9 cellular contexts compared by ENCODE assay signal in the genomic region with DNA sequence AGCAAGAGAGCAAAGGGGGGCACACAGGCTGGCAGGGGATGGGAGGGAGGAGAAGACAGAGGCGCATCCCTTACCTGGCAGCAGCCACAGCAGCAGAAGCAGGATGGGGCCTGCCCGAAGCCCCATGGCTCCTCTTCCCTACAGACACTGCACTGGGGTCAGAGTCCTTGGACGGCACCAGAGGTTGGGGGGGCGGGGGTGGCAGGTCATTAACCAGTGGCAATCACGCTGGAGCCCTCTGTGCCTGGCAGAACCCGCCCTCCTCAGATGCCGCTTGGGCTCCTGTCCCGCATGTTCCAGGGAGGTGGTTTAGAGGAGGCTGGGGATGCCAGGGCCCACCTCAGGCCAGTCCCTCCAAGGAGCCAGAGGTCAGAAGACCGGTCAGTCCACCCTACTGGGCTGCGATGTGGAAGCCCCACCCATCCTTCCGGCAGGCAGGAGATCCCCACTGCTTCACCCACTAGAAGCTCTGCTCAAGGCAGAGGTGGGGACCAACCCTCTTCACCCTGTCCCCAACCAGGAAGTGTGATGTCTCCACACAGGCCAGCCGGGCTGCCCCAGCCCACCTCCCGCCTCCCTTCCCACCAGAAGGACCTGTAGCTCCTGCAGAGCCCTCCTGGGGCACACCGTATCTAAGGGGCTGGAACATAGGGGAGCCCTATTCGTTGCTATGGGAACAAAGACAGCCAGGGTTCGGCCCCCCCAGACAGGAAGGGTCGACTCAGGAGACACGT. TPM values are rescaled to one million over a fixed set of nuclear protein-coding genes. Genes with fewer than 3 reads are reported as not detected.
A peak's percentile ranks its signal among the peaks of the same experiment; 100 is the strongest.
DNase-seq lines count a peak whose midpoint lies in the region; ATAC-seq and TF ChIP-seq lines count a peak whose summit lies in the region.
"Had no signal": no experiment of that assay in that cellular context is flagged by ENCODE, and none has a peak within 500 bp of the region (broad histone marks: within the 10 kb centered on the region; RNA-seq: fewer than 3 reads in every experiment).

No MANE protein-coding gene starts in this region.

- peaks cover 2% of the 10 kb centered on the region for H3K36me3 Mint-ChIP-seq in activated CD8-positive, alpha-beta memory T cell treated with anti-CD3 and anti-CD28 coated beads, Interleukin-2, amount 10 ng/mL, durations not matched to agents 7 days and 5 days
- no peaks in the 10 kb centered on the region for H3K36me3 Mint-ChIP-seq in WTC11
- H3K36me3 Mint-ChIP-seq in stimulated activated naive CD8-positive, alpha-beta T cell treated with anti-CD3 and anti-CD28 coated beads, Interleukin-15, Interleukin-2, amounts not matched to agents 100 ng/mL and 50 ng/mL, for 24 hours (ENCODE audit: low read depth): peaks cover 3% of the 10 kb centered on the region

- H3K4me3 ChIP-seq in iPS-15b (ENCODE audit: low read depth, low read length): peak overlapping the region; percentile 58

- H3K4me3 Mint-ChIP-seq in activated CD8-positive, alpha-beta memory T cell treated with anti-CD3 and anti-CD28 coated beads, Interleukin-2, amount 10 ng/mL, durations not matched to agents 7 days and 5 days: peak overlapping the region; percentile 62
- H3K4me3 Mint-ChIP-seq in WTC11: no peak overlapping the region
- peak overlapping the region; percentile 84 for H3K4me3 Mint-ChIP-seq in stimulated activated naive CD8-positive, alpha-beta T cell treated with anti-CD3 and anti-CD28 coated beads, Interleukin-15, Interleukin-2, amounts not matched to agents 100 ng/mL and 50 ng/mL, for 24 hours

- no peak for TF ChIP-seq CTCF in WTC11 (IDR thresholded peaks at IDR 0.05)
- TF ChIP-seq CTCF in omental fat pad (IDR thresholded peaks at IDR 0.05): no peak

- CTCF ChIA-PET in activated CD8-positive, alpha-beta memory T cell treated with anti-CD3 and anti-CD28 coated beads, Interleukin-2, amount 10 ng/mL, durations not matched to agents 7 days and 5 days (lab: Charles Lee): interaction anchor here (1.0 to 4.0 kb wide), 9 partner anchors 12 to 248 kb away, joined by 3 to 36 read pairs (median 3); a partner anchor contains a TSS
- CTCF ChIA-PET in WTC11 (lab: Charles Lee): interaction anchor here (0.6 to 2.2 kb wide), 19 partner anchors 9 to 129 kb away, joined by 3 to 9 read pairs (median 3); a partner anchor contains a TSS

- POLR2A ChIA-PET in WTC11 (lab: Charles Lee): interaction anchor here (0.6 kb wide), 1 partner anchor 121 kb away, joined by 3 read pairs; no protein-coding TSS in a partner anchor

- no peaks in the 10 kb centered on the region for H3K9me3 ChIP-seq in iPS-15b (ENCODE audit: control insufficient read depth, insufficient read depth, low read length)

- H3K4me1 ChIP-seq in iPS-15b (ENCODE audit: control insufficient read depth, insufficient read depth, low read length): no peaks in the 10 kb centered on the region

- DNase-seq in activated CD8-positive, alpha-beta memory T cell treated with anti-CD3 and anti-CD28 coated beads, Interleukin-2, amount 10 ng/mL, durations not matched to agents 7 days and 5 days: no peak
- DNase-seq in activated CD8-positive, alpha-beta memory T cell treated with anti-CD3 and anti-CD28 coated beads, Interleukin-2, amount 50 U/mL, for 4 hours: no peak
- DNase-seq in WTC11 (ENCODE audit: low spot score): no peak
- DNase-seq in NCI-H82 (lab: John Stamatoyannopoulos, UW): no peak
- DNase-seq in omental fat pad (ENCODE audit: low spot score): no peak
- no peak for DNase-seq in NCI-H524 treated with DMSO at 0.1 percent for 48 hours (lab: John Stamatoyannopoulos, UW)
- DNase-seq: NCI-H1417 had no signal

- H3K27me3 Mint-ChIP-seq in activated CD8-positive, alpha-beta memory T cell treated with anti-CD3 and anti-CD28 coated beads, Interleukin-2, amount 10 ng/mL, durations not matched to agents 7 days and 5 days: peaks cover 2% of the 10 kb centered on the region
- peaks cover 26% of the 10 kb centered on the region for H3K27me3 Mint-ChIP-seq in WTC11 (ENCODE audit: low read depth)
- no peaks in the 10 kb centered on the region for H3K27me3 Mint-ChIP-seq in stimulated activated naive CD8-positive, alpha-beta T cell treated with anti-CD3 and anti-CD28 coated beads, Interleukin-15, Interleukin-2, amounts not matched to agents 100 ng/mL and 50 ng/mL, for 24 hours

- no peak overlapping the region for H3K9ac ChIP-seq in iPS-15b (ENCODE audit: low read depth, low read length)

- peaks cover 14% of the 10 kb centered on the region for H3K27me3 ChIP-seq in iPS-15b (ENCODE audit: control insufficient read depth, insufficient read depth, low read length)

- peaks cover 39% of the 10 kb centered on the region for H3K4me1 Mint-ChIP-seq in activated CD8-positive, alpha-beta memory T cell treated with anti-CD3 and anti-CD28 coated beads, Interleukin-2, amount 10 ng/mL, durations not matched to agents 7 days and 5 days
- H3K4me1 Mint-ChIP-seq in WTC11: peaks cover 9% of the 10 kb centered on the region
- H3K4me1 Mint-ChIP-seq in stimulated activated naive CD8-positive, alpha-beta T cell treated with anti-CD3 and anti-CD28 coated beads, Interleukin-15, Interleukin-2, amounts not matched to agents 100 ng/mL and 50 ng/mL, for 24 hours (ENCODE audit: low read depth): peaks cover 43% of the 10 kb centered on the region

- H3K36me3 ChIP-seq in iPS-15b (ENCODE audit: control insufficient read depth, insufficient read depth, low read length): no peaks in the 10 kb centered on the region

- H3K27ac Mint-ChIP-seq in activated CD8-positive, alpha-beta memory T cell treated with anti-CD3 and anti-CD28 coated beads, Interleukin-2, amount 10 ng/mL, durations not matched to agents 7 days and 5 days: peak overlapping the region; percentile 83
- H3K27ac Mint-ChIP-seq in WTC11: no peak overlapping the region
- H3K27ac Mint-ChIP-seq in stimulated activated naive CD8-positive, alpha-beta T cell treated with anti-CD3 and anti-CD28 coated beads, Interleukin-15, Interleukin-2, amounts not matched to agents 100 ng/mL and 50 ng/mL, for 24 hours: peak overlapping the region; percentile 90

- no peaks in the 10 kb centered on the region for H3K9me3 Mint-ChIP-seq in activated CD8-positive, alpha-beta memory T cell treated with anti-CD3 and anti-CD28 coated beads, Interleukin-2, amount 10 ng/mL, durations not matched to agents 7 days and 5 days (ENCODE audit: low read depth)
- peaks cover 21% of the 10 kb centered on the region for H3K9me3 Mint-ChIP-seq in WTC11
- H3K9me3 Mint-ChIP-seq in stimulated activated naive CD8-positive, alpha-beta T cell treated with anti-CD3 and anti-CD28 coated beads, Interleukin-15, Interleukin-2, amounts not matched to agents 100 ng/mL and 50 ng/mL, for 24 hours: no peaks in the 10 kb centered on the region

- ATAC-seq in activated CD8-positive, alpha-beta memory T cell treated with anti-CD3 and anti-CD28 coated beads, Interleukin-2, amount 10 ng/mL, durations not matched to agents 7 days and 5 days: no peak
- ATAC-seq in WTC11 (no peak), omental fat pad (ENCODE audit: low FRiP score) (no peak)

TF ChIP-seq in WTC11, 78 proteins besides CTCF, POLR2A, EP300 and RAD21:
- TF ChIP-seq, protein P1, sequence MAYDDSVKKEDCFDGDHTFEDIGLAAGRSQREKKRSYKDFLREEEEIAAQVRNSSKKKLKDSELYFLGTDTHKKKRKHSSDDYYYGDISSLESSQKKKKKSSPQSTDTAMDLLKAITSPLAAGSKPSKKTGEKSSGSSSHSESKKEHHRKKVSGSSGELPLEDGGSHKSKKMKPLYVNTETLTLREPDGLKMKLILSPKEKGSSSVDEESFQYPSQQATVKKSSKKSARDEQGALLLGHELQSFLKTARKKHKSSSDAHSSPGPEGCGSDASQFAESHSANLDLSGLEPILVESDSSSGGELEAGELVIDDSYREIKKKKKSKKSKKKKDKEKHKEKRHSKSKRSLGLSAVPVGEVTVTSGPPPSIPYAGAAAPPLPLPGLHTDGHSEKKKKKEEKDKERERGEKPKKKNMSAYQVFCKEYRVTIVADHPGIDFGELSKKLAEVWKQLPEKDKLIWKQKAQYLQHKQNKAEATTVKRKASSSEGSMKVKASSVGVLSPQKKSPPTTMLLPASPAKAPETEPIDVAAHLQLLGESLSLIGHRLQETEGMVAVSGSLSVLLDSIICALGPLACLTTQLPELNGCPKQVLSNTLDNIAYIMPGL (CRISPR knock-in tag; IDR thresholded peaks at IDR 0.05): 0 out of 2 replicates have a peak, but pooled peaks have one; percentile 10
- TF ChIP-seq, protein P2, sequence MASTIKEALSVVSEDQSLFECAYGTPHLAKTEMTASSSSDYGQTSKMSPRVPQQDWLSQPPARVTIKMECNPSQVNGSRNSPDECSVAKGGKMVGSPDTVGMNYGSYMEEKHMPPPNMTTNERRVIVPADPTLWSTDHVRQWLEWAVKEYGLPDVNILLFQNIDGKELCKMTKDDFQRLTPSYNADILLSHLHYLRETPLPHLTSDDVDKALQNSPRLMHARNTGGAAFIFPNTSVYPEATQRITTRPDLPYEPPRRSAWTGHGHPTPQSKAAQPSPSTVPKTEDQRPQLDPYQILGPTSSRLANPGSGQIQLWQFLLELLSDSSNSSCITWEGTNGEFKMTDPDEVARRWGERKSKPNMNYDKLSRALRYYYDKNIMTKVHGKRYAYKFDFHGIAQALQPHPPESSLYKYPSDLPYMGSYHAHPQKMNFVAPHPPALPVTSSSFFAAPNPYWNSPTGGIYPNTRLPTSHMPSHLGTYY (CRISPR knock-in tag; IDR thresholded peaks at IDR 0.05): no peak

RNA-seq across cellular contexts. Expression of a gene that starts 11.7 kb away (rescaled TPM):
- 1 to 10 TPM; 3.6 to 7.0 TPM for total RNA-seq in activated CD8-positive, alpha-beta memory T cell treated with anti-CD3 and anti-CD28 coated beads, Interleukin-2, amount 10 ng/mL, durations not matched to agents 7 days and 5 days
- not detected in 3 replicates for total RNA-seq in WTC11 (2021)
- 1 to 10 TPM in 1 of 4 donors, not detected in 3; 1.0 TPM for total RNA-seq in omental fat pad

RNA-seq across cellular contexts. Expression of a gene that starts 16.2 kb away (rescaled TPM):
- total RNA-seq in activated CD8-positive, alpha-beta memory T cell treated with anti-CD3 and anti-CD28 coated beads, Interleukin-2, amount 10 ng/mL, durations not matched to agents 7 days and 5 days: not detected
- 2.3 to 3.9 TPM (median 3.0 TPM) in 3 replicates for total RNA-seq in WTC11 (2021)
- not detected for total RNA-seq in omental fat pad

RNA-seq across cellular contexts. Expression of a gene that starts 24.7 kb away (rescaled TPM):
- total RNA-seq in activated CD8-positive, alpha-beta memory T cell treated with anti-CD3 and anti-CD28 coated beads, Interleukin-2, amount 10 ng/mL, durations not matched to agents 7 days and 5 days: 10 to 100 TPM in 1 of 2 experiments, 1 to 10 TPM in 1; 6.0 to 10.3 TPM
- 1.2 to 1.5 TPM (median 1.4 TPM) in 3 replicates for total RNA-seq in WTC11 (2021)
- total RNA-seq in omental fat pad: 1 to 10 TPM in 1 of 4 donors, under 1 TPM in 1, not detected in 2; 0.65 to 1.0 TPM

RNA-seq across cellular contexts. Expression of a gene that starts 41.2 kb away (rescaled TPM):
- total RNA-seq in activated CD8-positive, alpha-beta memory T cell treated with anti-CD3 and anti-CD28 coated beads, Interleukin-2, amount 10 ng/mL, durations not matched to agents 7 days and 5 days: 10 to 100 TPM; 19.6 to 19.7 TPM
- total RNA-seq in WTC11 (2021) (19.7 to 25.0 TPM (median 20.7 TPM) in 3 replicates), omental fat pad (10 to 100 TPM; 22.1 to 78.7 (median 37.3) TPM)

RNA-seq across cellular contexts. Expression of a gene that starts 43.5 kb away (rescaled TPM):
- not detected for total RNA-seq in activated CD8-positive, alpha-beta memory T cell treated with anti-CD3 and anti-CD28 coated beads, Interleukin-2, amount 10 ng/mL, durations not matched to agents 7 days and 5 days
- total RNA-seq in WTC11 (2021): not detected in 3 replicates
- not detected for total RNA-seq in omental fat pad
